In genomic region chr17:28599311-28600184, GRCh38 we compare ENCODE assay signal across 8 cellular contexts. TPM values are rescaled to one million over a fixed set of nuclear protein-coding genes. Genes with fewer than 3 reads are reported as not detected.
DNase-seq lines count a peak whose midpoint lies in the region; ATAC-seq and TF ChIP-seq lines count a peak whose summit lies in the region.

No MANE protein-coding gene starts in this region.

- H2AK5ac ChIP-seq in trophoblast cell (ENCODE audit: low read length), result no peak overlapping the region

- H3K9me3 Mint-ChIP-seq in activated naive CD8-positive, alpha-beta T cell (ENCODE audit: low read depth), result no peaks in the 10 kb centered on the region
- H3K9me3 Mint-ChIP-seq in glutamatergic neuron (ENCODE audit: unreplicated experiment), result peaks cover 3% of the 10 kb centered on the region
- no peaks in the 10 kb centered on the region for H3K9me3 Mint-ChIP-seq in type B pancreatic cell

- H3K27ac Mint-ChIP-seq in activated naive CD8-positive, alpha-beta T cell, result peak overlapping the region; percentile 97
- H3K27ac Mint-ChIP-seq in glutamatergic neuron (ENCODE audit: unreplicated experiment), result peak overlapping the region; percentile 90
- peak overlapping the region; percentile 92 for H3K27ac Mint-ChIP-seq in type B pancreatic cell

- H3K4me3 Mint-ChIP-seq in activated naive CD8-positive, alpha-beta T cell, result peak overlapping the region; percentile 97
- H3K4me3 Mint-ChIP-seq in glutamatergic neuron (ENCODE audit: unreplicated experiment) (peak overlapping the region; percentile 94), type B pancreatic cell (peak overlapping the region; percentile 97)

- DNase-seq in EH (ENCODE audit: low read depth), result peak; percentile 92
- peak; percentile 71 for DNase-seq in KG1 (lab: John Stamatoyannopoulos, UW)
- peak; percentile 72 to 73 for DNase-seq in SHP77 (lab: John Stamatoyannopoulos, UW)
- DNase-seq in glutamatergic neuron, result no peak
- peak; percentile 72 to 92 for DNase-seq in trophoblast cell
- DNase-seq in type B pancreatic cell (ENCODE audit: extremely low spot score, unreplicated experiment), result no peak

- H3K23ac ChIP-seq in trophoblast cell (ENCODE audit: low read length), result no peak overlapping the region

- H3K79me2 ChIP-seq in trophoblast cell (ENCODE audit: control insufficient read depth, insufficient read depth, low read length, poor library complexity), result peaks cover 5% of the 10 kb centered on the region

- H3K79me1 ChIP-seq in trophoblast cell (ENCODE audit: low read length), result peaks cover 6% of the 10 kb centered on the region

- no peak overlapping the region for H2BK120ac ChIP-seq in trophoblast cell (ENCODE audit: insufficient read depth, low read length, poor library complexity)

- H3K14ac ChIP-seq in trophoblast cell (ENCODE audit: low read length), result peak overlapping the region; percentile 15

- TF ChIP-seq CTCF in glutamatergic neuron (IDR thresholded peaks at IDR 0.05; ENCODE audit: partially characterized antibody, unreplicated experiment), result no peak
- TF ChIP-seq CTCF in type B pancreatic cell (conservative IDR thresholded peaks at IDR 0.05), result no peak

- H3K4ac ChIP-seq in trophoblast cell (ENCODE audit: low read depth, low read length), result no peak overlapping the region

- H2AFZ ChIP-seq in trophoblast cell (ENCODE audit: insufficient read depth, low read length, poor library complexity), result peak overlapping the region; percentile 61

- H3K27me3 Mint-ChIP-seq in activated naive CD8-positive, alpha-beta T cell, result no peaks in the 10 kb centered on the region
- peaks cover 2% of the 10 kb centered on the region for H3K27me3 Mint-ChIP-seq in glutamatergic neuron (ENCODE audit: unreplicated experiment)
- no peaks in the 10 kb centered on the region for H3K27me3 Mint-ChIP-seq in type B pancreatic cell

- peak; percentile 40 for ATAC-seq in GM21786 (IDR thresholded peaks at IDR 0.05; ENCODE audit: unreplicated experiment)

- peak overlapping the region; percentile 69 for H3K4me3 ChIP-seq in trophoblast cell (ENCODE audit: low read depth, low read length)

- no CpG with 5 or more reads among the region's 40 CpGs for WGBS in trophoblast cell (ENCODE audit: extremely low coverage, insufficient coverage, insufficient read length)

- peak overlapping the region; percentile 63 for H3K4me2 ChIP-seq in trophoblast cell (ENCODE audit: low read length)

- no peaks in the 10 kb centered on the region for H3K27me3 ChIP-seq in trophoblast cell (ENCODE audit: insufficient read depth, low read length)

- no peak overlapping the region for H2BK12ac ChIP-seq in trophoblast cell (ENCODE audit: low read length)

- H4K91ac ChIP-seq in trophoblast cell (ENCODE audit: low read depth, low read length), result peak overlapping the region; percentile 4

- no peaks in the 10 kb centered on the region for H3K9me3 ChIP-seq in trophoblast cell (ENCODE audit: insufficient read depth, low read depth, low read length)

- peaks cover 0 to 12% of the 10 kb centered on the region in 2 experiments for H3K4me1 ChIP-seq in trophoblast cell (ENCODE audit: control insufficient read depth in 1 of 2, insufficient read depth in 2 of 2, low read length in 2 of 2)

- peak overlapping the region; percentile 40 for H4K8ac ChIP-seq in trophoblast cell (ENCODE audit: low read depth, low read length)

- peaks cover 0 to 4% of the 10 kb centered on the region in 2 experiments for H3K36me3 ChIP-seq in trophoblast cell (ENCODE audit: control insufficient read depth in 1 of 2, insufficient read depth in 2 of 2, low read length in 2 of 2)

- no peak overlapping the region for H3K18ac ChIP-seq in trophoblast cell (ENCODE audit: low read length)

- no peaks in the 10 kb centered on the region for H3K36me3 Mint-ChIP-seq in activated naive CD8-positive, alpha-beta T cell
- H3K36me3 Mint-ChIP-seq in glutamatergic neuron (ENCODE audit: unreplicated experiment) (no peaks in the 10 kb centered on the region), type B pancreatic cell (no peaks in the 10 kb centered on the region)

- peak overlapping the region; percentile 15 for H4K12ac ChIP-seq in trophoblast cell (ENCODE audit: low read depth, low read length)

- peak overlapping the region; percentile 2 for H2BK5ac ChIP-seq in trophoblast cell (ENCODE audit: low read depth, low read length, poor library complexity)

- H3K9ac ChIP-seq in trophoblast cell (ENCODE audit: low read length), result peak overlapping the region; percentile 42

- H3K27ac ChIP-seq in trophoblast cell (ENCODE audit: low read depth, low read length), result peak overlapping the region; percentile 51

- H3K4me1 Mint-ChIP-seq in activated naive CD8-positive, alpha-beta T cell (ENCODE audit: low read depth), result peaks cover 23% of the 10 kb centered on the region
- H3K4me1 Mint-ChIP-seq in glutamatergic neuron (ENCODE audit: low read depth, unreplicated experiment) (peaks cover 9% of the 10 kb centered on the region), type B pancreatic cell (ENCODE audit: unreplicated experiment) (peaks cover 24% of the 10 kb centered on the region)

RNA-seq across cellular contexts. Expression of gene SPAG5, which starts 0.7 kb away (rescaled TPM):
- total RNA-seq in glutamatergic neuron (ENCODE audit: unreplicated experiment) (31.5 TPM), type B pancreatic cell (ENCODE audit: low replicate concordance) (30.9 and 88.3 TPM in 2 replicates)
- 48.0 and 51.8 TPM in 2 replicates for polyA plus RNA-seq in trophoblast cell (2013)

RNA-seq across cellular contexts. Expression of gene RSKR, which starts 14.4 kb away (rescaled TPM):
- total RNA-seq in glutamatergic neuron (ENCODE audit: unreplicated experiment), result 44.5 TPM
- polyA plus RNA-seq in trophoblast cell (2013), result 4.4 and 4.6 TPM in 2 replicates
- total RNA-seq in type B pancreatic cell (ENCODE audit: low replicate concordance), result 17.5 and 27.7 TPM in 2 replicates

RNA-seq across cellular contexts. Expression of gene ALDOC, which starts 22.9 kb away (rescaled TPM):
- total RNA-seq in glutamatergic neuron (ENCODE audit: unreplicated experiment), result 50.9 TPM
- polyA plus RNA-seq in trophoblast cell (2013), result 19.2 and 19.7 TPM in 2 replicates
- total RNA-seq in type B pancreatic cell (ENCODE audit: low replicate concordance), result 7.1 and 12.6 TPM in 2 replicates

RNA-seq across cellular contexts. Expression of gene PIGS, which starts 28.2 kb away (rescaled TPM):
- total RNA-seq in glutamatergic neuron (ENCODE audit: unreplicated experiment), result 63.1 TPM
- polyA plus RNA-seq in trophoblast cell (2013), result 60.9 and 63.9 TPM in 2 replicates
- total RNA-seq in type B pancreatic cell (ENCODE audit: low replicate concordance), result 66.1 and 75.0 TPM in 2 replicates

RNA-seq across cellular contexts. Expression of gene BLTP2, which starts 45.4 kb away (rescaled TPM):
- total RNA-seq in glutamatergic neuron (ENCODE audit: unreplicated experiment), result 181 TPM
- polyA plus RNA-seq in trophoblast cell (2013), result 79.4 and 79.9 TPM in 2 replicates
- 144 and 151 TPM in 2 replicates for total RNA-seq in type B pancreatic cell (ENCODE audit: low replicate concordance)

Comparison
In these comparisons a context has a peak if more than half of its experiments do, and no peak if none do; other contexts are left out.
1. DNase-seq: peak in EH (single experiment), KG1 (single experiment), SHP77 (2 of 2) and trophoblast cell (2 of 2); none in glutamatergic neuron (single experiment) and type B pancreatic cell (single experiment).
2. Peak in every context shown above with its lines, with median percentiles within 50 percentile points of each other: H3K27ac Mint-ChIP-seq and H3K4me3 Mint-ChIP-seq.